23 cellular contexts compared by ENCODE assay signal in genomic region chr9:136505406-136506403, GRCh38.
"Had no signal": no experiment of that assay in that cellular context is flagged by ENCODE, and none has a peak within 500 bp of the region (broad histone marks: within the 10 kb centered on the region; RNA-seq: fewer than 3 reads in every experiment).

No MANE protein-coding gene starts in this region.

- ATAC-seq: effector memory CD8-positive, alpha-beta T cell; gastrocnemius medialis; left lobe of liver; right lobe of liver; stimulated activated naive B cell treated with anti-CD40 and anti-IgM and Interleukin-4, amounts not matched to agents 10 μg/mL and 1 μg/mL and 100 μg/mL, for 72 hours had no signal

- H3K4me3 ChIP-seq: gastrocnemius medialis, lung, right lobe of liver, stomach, thyroid gland, vagina had no signal

- H3K27ac Mint-ChIP-seq: effector memory CD8-positive, alpha-beta T cell; memory B cell; natural killer cell treated with Interleukin-12 subunit alpha and Interleukin-12 subunit beta and Interleukin-15 and Interleukin-18, amount 100 ng/mL, for 72 hours; progenitor cell of endocrine pancreas; stimulated activated naive B cell treated with anti-CD40 and anti-IgM and Interleukin-4, amounts not matched to agents 10 μg/mL and 1 μg/mL and 100 μg/mL, for 72 hours had no signal

- H2AFZ ChIP-seq: parathyroid adenoma had no signal

- FAIRE-seq: endometrium, kidney, small intestine had no signal

- H3K9me3 ChIP-seq: gastrocnemius medialis, right lobe of liver, stomach, thyroid gland, vagina had no signal

- H3K27me3 ChIP-seq: gastrocnemius medialis, right lobe of liver, stomach, thyroid gland, vagina had no signal

- DNase-seq: cortex of kidney; effector memory CD8-positive, alpha-beta T cell; foreskin fibroblast; gastrocnemius medialis; head of caudate nucleus; kidney; right lobe of liver; small intestine; stimulated activated CD4-positive, alpha-beta T cell treated with anti-CD3 and anti-CD28 coated beads, Interleukin-15, amount 100 ng/mL, for 24 hours; stimulated activated CD4-positive, alpha-beta T cell treated with anti-CD3 and anti-CD28 coated beads, Interleukin-2, amount 100 ng/mL, for 48 hours; stimulated activated naive B cell treated with anti-CD40 and anti-IgM and Interleukin-4, amounts not matched to agents 10 μg/mL and 1 μg/mL and 100 μg/mL, for 72 hours; stomach; thyroid gland; trophoblast cell had no signal

- H3K36me3 Mint-ChIP-seq: natural killer cell treated with Interleukin-12 subunit alpha and Interleukin-12 subunit beta and Interleukin-15 and Interleukin-18, amount 100 ng/mL, for 72 hours had no signal

- H3K4me1 Mint-ChIP-seq: memory B cell; neural crest cell; stimulated activated naive B cell treated with anti-CD40 and anti-IgM and Interleukin-4, amounts not matched to agents 10 μg/mL and 1 μg/mL and 100 μg/mL, for 72 hours had no signal

- H3K9ac ChIP-seq: parathyroid adenoma had no signal

- H3K27me3 Mint-ChIP-seq: effector memory CD8-positive, alpha-beta T cell; memory B cell; natural killer cell treated with Interleukin-12 subunit alpha and Interleukin-12 subunit beta and Interleukin-15 and Interleukin-18, amount 100 ng/mL, for 72 hours; progenitor cell of endocrine pancreas; stimulated activated naive B cell treated with anti-CD40 and anti-IgM and Interleukin-4, amounts not matched to agents 10 μg/mL and 1 μg/mL and 100 μg/mL, for 72 hours had no signal

- H3K4me3 Mint-ChIP-seq: effector memory CD8-positive, alpha-beta T cell; memory B cell; natural killer cell treated with Interleukin-12 subunit alpha and Interleukin-12 subunit beta and Interleukin-15 and Interleukin-18, amount 100 ng/mL, for 72 hours; neural crest cell; stimulated activated naive B cell treated with anti-CD40 and anti-IgM and Interleukin-4, amounts not matched to agents 10 μg/mL and 1 μg/mL and 100 μg/mL, for 72 hours had no signal

- H3K79me2 ChIP-seq: parathyroid adenoma had no signal

- H3K27ac ChIP-seq: gastrocnemius medialis, parathyroid adenoma, right lobe of liver, stomach, thyroid gland, vagina had no signal

- H3K9me3 Mint-ChIP-seq: effector memory CD8-positive, alpha-beta T cell; memory B cell; natural killer cell treated with Interleukin-12 subunit alpha and Interleukin-12 subunit beta and Interleukin-15 and Interleukin-18, amount 100 ng/mL, for 72 hours; neural crest cell; stimulated activated naive B cell treated with anti-CD40 and anti-IgM and Interleukin-4, amounts not matched to agents 10 μg/mL and 1 μg/mL and 100 μg/mL, for 72 hours had no signal

- H3K4me1 ChIP-seq: parathyroid adenoma, right lobe of liver, stomach had no signal
